ENCODE assay signal across 9 cellular contexts in genomic region chr19:17406039-17406886, GRCh38. TPM values are rescaled to one million over a fixed set of nuclear protein-coding genes. Genes with fewer than 3 reads are reported as not detected.
DNase-seq lines count a peak whose midpoint lies in the region; ATAC-seq and TF ChIP-seq lines count a peak whose summit lies in the region.
"Had no signal": no experiment of that assay in that cellular context is flagged by ENCODE, and none has a peak within 500 bp of the region (broad histone marks: within the 10 kb centered on the region; RNA-seq: fewer than 3 reads in every experiment).

No MANE protein-coding gene starts in this region.

- H3K36me3 ChIP-seq in skeletal muscle tissue (ENCODE audit: control insufficient read depth in 3 of 3, insufficient read depth in 3 of 3, low read length in 3 of 3), result no peaks in the 10 kb centered on the region

- ATAC-seq in HG02840 (IDR thresholded peaks at IDR 0.05; ENCODE audit: low FRiP score, unreplicated experiment) (peak; percentile 17), HG03139 (IDR thresholded peaks at IDR 0.05; ENCODE audit: unreplicated experiment) (no peak), GM18867 (IDR thresholded peaks at IDR 0.05; ENCODE audit: unreplicated experiment) (no peak)

- H3K27me3 ChIP-seq in skeletal muscle tissue (ENCODE audit: control insufficient read depth in 3 of 3, insufficient read depth in 3 of 3, low read length in 3 of 3), result peaks cover 0 to 8% (median 0%) of the 10 kb centered on the region in 3 donors

- H3K4me1 ChIP-seq in skeletal muscle tissue (ENCODE audit: control insufficient read depth in 3 of 3, insufficient read depth in 3 of 3, low read length in 3 of 3), result peaks cover 5 to 19% (median 11%) of the 10 kb centered on the region in 3 donors

- H3K9me3 ChIP-seq in skeletal muscle tissue (ENCODE audit: control insufficient read depth in 3 of 3, low read length in 3 of 3), result no peaks in the 10 kb centered on the region

- DNase-seq in SW480 (ENCODE audit: low spot score), result peak; percentile 86
- peak; percentile 15 for DNase-seq in globus pallidus (ENCODE audit: low spot score)
- DNase-seq in stimulated activated CD4-positive, alpha-beta T cell treated with anti-CD3 and anti-CD28 coated beads, Interleukin-2, amount 100 ng/mL, for 48 hours, result no peak

- H3K9ac ChIP-seq in skeletal muscle tissue (ENCODE audit: low read depth in 1 of 3, low read length in 3 of 3), result peak overlapping the region; percentile 56 to 69 (median 65)

- peak overlapping the region; percentile 71 for H3K27ac ChIP-seq in skeletal muscle tissue (ENCODE audit: low read depth, low read length)

- peak overlapping the region; percentile 64 to 65 (median 65) for H3K4me3 ChIP-seq in skeletal muscle tissue (ENCODE audit: low read length in 3 of 3)

- peak; percentile 24 for TF ChIP-seq POLR2A in GM10847 (IDR thresholded peaks at IDR 0.05; ENCODE audit: extremely low read depth, insufficient read length)

RNA-seq across cellular contexts. Expression of gene BST2, which starts 0.8 kb away (rescaled TPM):
- total RNA-seq in skeletal muscle tissue, result 11.5 TPM

RNA-seq across cellular contexts. Expression of gene CCDC194, which starts 12.3 kb away (rescaled TPM):
- total RNA-seq in skeletal muscle tissue, result not detected
- total RNA-seq: NCI-H460 had no signal

RNA-seq across cellular contexts. Expression of gene MVB12A, which starts 13.6 kb away (rescaled TPM):
- 21.9 TPM for total RNA-seq in skeletal muscle tissue

RNA-seq across cellular contexts. Expression of gene PLVAP, which starts 29.1 kb away (rescaled TPM):
- total RNA-seq in skeletal muscle tissue, result 12.5 TPM
- total RNA-seq: NCI-H460 had no signal

RNA-seq across cellular contexts. Expression of gene TMEM221, which starts 42.2 kb away (rescaled TPM):
- total RNA-seq in skeletal muscle tissue, result 0.52 TPM

Comparison
In these comparisons a context has a peak if more than half of its experiments do, and no peak if none do; other contexts are left out.
1. DNase-seq: peak in SW480 (single experiment) and globus pallidus (single experiment); none in stimulated activated CD4-positive, alpha-beta T cell treated with anti-CD3 and anti-CD28 coated beads, Interleukin-2, amount 100 ng/mL, for 48 hours (0 of 2).